Comparison of ENCODE assay signal across 9 cellular contexts in the genomic region with DNA sequence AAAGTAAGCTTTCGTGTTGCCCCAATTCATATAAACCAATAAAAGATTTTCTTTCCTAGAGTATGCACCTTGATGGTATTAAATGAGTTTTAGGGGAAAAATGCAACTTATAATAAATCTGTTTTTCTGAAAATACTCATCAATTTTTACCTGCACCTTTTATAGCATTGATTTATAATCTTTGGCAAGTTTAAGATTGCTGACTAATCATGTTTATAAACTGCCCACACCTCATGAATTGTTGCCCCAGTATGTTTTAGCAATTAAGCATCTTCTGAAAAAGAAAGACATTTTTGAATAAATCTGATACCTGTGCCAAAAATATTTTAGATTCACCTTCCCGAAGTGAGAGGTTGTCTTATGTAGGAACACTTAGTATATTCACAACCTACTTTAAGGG.
"Had no signal": no experiment of that assay in that cellular context is flagged by ENCODE, and none has a peak within 500 bp of the region (broad histone marks: within the 10 kb centered on the region; RNA-seq: fewer than 3 reads in every experiment).

No MANE protein-coding gene starts in this region.

- ATAC-seq: GM23338, HCT116 had no signal

- H3K4me3 Mint-ChIP-seq: GM23338, HFFc6, IgD-negative memory B cell had no signal

- H3K4me3 ChIP-seq: GM23338, HAP-1 had no signal

- H3K4me1 Mint-ChIP-seq: IgD-negative memory B cell had no signal

- H3K9me3 Mint-ChIP-seq: GM23338 had no signal

- H3K9me3 ChIP-seq: HAP-1 had no signal

- H3K27ac ChIP-seq: HL-60 had no signal

- H3K27ac Mint-ChIP-seq: GM23338, HFFc6, IgD-negative memory B cell had no signal

- DNase-seq: H7, HFFc6, Kasumi-1, KG1 had no signal

- H3K36me3 Mint-ChIP-seq: IgD-negative memory B cell had no signal

- H3K36me3 ChIP-seq: HAP-1 had no signal

- H2AFZ ChIP-seq: GM23338 had no signal

- H3K4me2 ChIP-seq: GM23338 had no signal
